ENCODE assay signal across 23 cellular contexts in genomic region chr3:81382470-81382869, GRCh38.
DNase-seq lines count a peak whose midpoint lies in the region; ATAC-seq, FAIRE-seq and TF ChIP-seq lines count a peak whose summit lies in the region.
"Had no signal": no experiment of that assay in that cellular context is flagged by ENCODE, and none has a peak within 500 bp of the region (broad histone marks: within the 10 kb centered on the region; RNA-seq: fewer than 3 reads in every experiment).

No MANE protein-coding gene starts in this region.

- no peaks in the 10 kb centered on the region for H3K79me2 ChIP-seq in HepG2 (ENCODE audit: insufficient read depth, low read length)

- H3K9me3 ChIP-seq in HepG2 (ENCODE audit: low read length) (no peaks in the 10 kb centered on the region), right lobe of liver (no peaks in the 10 kb centered on the region)
- H3K9me3 ChIP-seq: BE2C, BLaER1 had no signal

- H3K36me3 ChIP-seq in HepG2 (replicated peaks in 1 of 2; ENCODE audit: control insufficient read depth in 1 of 2, insufficient read depth in 2 of 2, low read length in 2 of 2) (no peaks in the 10 kb centered on the region), right lobe of liver (no peaks in the 10 kb centered on the region)
- H3K36me3 ChIP-seq: BE2C, BLaER1 had no signal

- POLR2A ChIA-PET in HepG2 (lab: Yijun Ruan, JAX): no interaction called here

- in situ Hi-C loops in HepG2 (cut with HindIII; ENCODE audit: extremely low pct_ligation_motif_present, low pct_unique_long_range_greater_than_20kb): no loop called here

- FAIRE-seq in islet of Langerhans (lab: Jason Lieb, UNC): peak; percentile 51
- FAIRE-seq in HepG2 (lab: Jason Lieb, UNC): no peak
- FAIRE-seq: A204.1, G401.6, GM12878, GM12892, GM18507 had no signal

- H3K4me1 ChIP-seq in HepG2 (ENCODE audit: insufficient read depth, low read length): no peaks in the 10 kb centered on the region
- H3K4me1 ChIP-seq in right lobe of liver: no peaks in the 10 kb centered on the region
- H3K4me1 ChIP-seq: BE2C, BLaER1 had no signal

- TF ChIP-seq RAD21 in HepG2 (CRISPR knock-in tag; IDR thresholded peaks at IDR 0.05): no peak

- TF ChIP-seq EP300 in HepG2 (IDR thresholded peaks at IDR 0.05; ENCODE audit: low read depth in 2 of 2, low read length in 2 of 2) (no peak), HepG2 (CRISPR knock-in tag; IDR thresholded peaks at IDR 0.05; ENCODE audit: borderline replicate concordance) (no peak)

- H3K27me3 ChIP-seq in HepG2 (ENCODE audit: control insufficient read depth in 1 of 2, insufficient read depth in 2 of 2, low read length in 2 of 2) (no peaks in the 10 kb centered on the region), right lobe of liver (no peaks in the 10 kb centered on the region)
- H3K27me3 ChIP-seq: BE2C, BLaER1 had no signal

- TF ChIP-seq POLR2A in HepG2 (IDR thresholded peaks at IDR 0.05; ENCODE audit: insufficient read depth in 1 of 2, low read depth in 2 of 2, low read length in 2 of 2) (no peak), right lobe of liver (IDR thresholded peaks at IDR 0.05) (no peak)

- BruUV-seq in HepG2 (replicated peaks; lab: Mats Ljungman, UMichigan): no TSS peak

- no peak for DNase-seq in HepG2 (ENCODE audit: low spot score)
- DNase-seq in right lobe of liver: no peak
- no peak for DNase-seq in DMS153 treated with DMSO at 0.1 percent for 48 hours (lab: John Stamatoyannopoulos, UW; ENCODE audit: unreplicated experiment)
- no peak for DNase-seq in activated gamma-delta T cell (lab: John Stamatoyannopoulos, UW)
- DNase-seq: 8988T; ACHN; BE2C; C1 segment of cervical spinal cord; CD4-positive, alpha-beta memory T cell; CD4-positive, CD25-positive, alpha-beta regulatory T cell; CD8-positive, alpha-beta memory T cell; COR-L47; DMS 273 treated with DMSO at 0.1 percent for 48 hours; DMS153; DMS79 treated with DMSO at 0.1 percent for 48 hours had no signal

- intact Hi-C loops in HepG2 (cut with micrococcal nuclease; ENCODE audit: unreplicated experiment): no loop called here
- intact Hi-C loops in right lobe of liver (cut with DNase I): no loop called here

- no peak overlapping the region for H3K27ac ChIP-seq in HepG2 (ENCODE audit: extremely low read length, insufficient read depth, low read length)
- no peak overlapping the region for H3K27ac ChIP-seq in right lobe of liver
- H3K27ac ChIP-seq: BLaER1 had no signal

- TF ChIP-seq CTCF in HepG2 (CRISPR knock-in tag; IDR thresholded peaks at IDR 0.05) (no peak), right lobe of liver (IDR thresholded peaks at IDR 0.05) (no peak)

- WGBS in HepG2 (ENCODE audit: low lambda C conversion rate): 0% methylated on average over 1 of the region's 1 CpG
- 28% methylated on average over 1 of the region's 1 CpG for WGBS in right lobe of liver (ENCODE audit: insufficient coverage, low coverage, low lambda C conversion rate, missing lambda C conversion rate)

- no peak overlapping the region for H2AFZ ChIP-seq in HepG2 (ENCODE audit: low read length)

- H3K9ac ChIP-seq in HepG2 (ENCODE audit: insufficient read depth, low read depth, low read length): no peak overlapping the region
- H3K9ac ChIP-seq: BLaER1 had no signal

- H3K4me3 ChIP-seq in HepG2 (replicated peaks in 1 of 3; ENCODE audit: insufficient read depth in 1 of 3, low read depth in 2 of 3, low read length in 3 of 3) (no peak overlapping the region), right lobe of liver (no peak overlapping the region)
- H3K4me3 ChIP-seq: BLaER1, GM12878 had no signal

- CTCF ChIA-PET in HepG2 (lab: Yijun Ruan, JAX; ENCODE audit: low intra/inter-chr PET ratio, low total read pairs): no interaction called here

- no peaks in the 10 kb centered on the region for H4K20me1 ChIP-seq in HepG2 (ENCODE audit: insufficient read depth, low read length)
- H4K20me1 ChIP-seq: BLaER1 had no signal

- ATAC-seq in HepG2 (peak; percentile 34; the same call in 1 of the 3 replicates), right lobe of liver (peak; percentile 55 to 80 (median 75)), HG03108 (IDR thresholded peaks at IDR 0.05; ENCODE audit: unreplicated experiment) (no peak)
- ATAC-seq: GM12878 had no signal

- H3K4me2 ChIP-seq in HepG2 (ENCODE audit: low read depth, low read length): no peak overlapping the region
- H3K4me2 ChIP-seq: BLaER1 had no signal

TF ChIP-seq in HepG2, 621 proteins besides CTCF, POLR2A, EP300 and RAD21:
- no peak for TF ChIP-seq U2AF2 (IDR thresholded peaks at IDR 0.05; ENCODE audit: low read depth, low read length)
- peak; percentile 17; the same call in 1 of the 2 replicates for TF ChIP-seq FOXA3 (CRISPR knock-in tag; IDR thresholded peaks at IDR 0.05)
- TF ChIP-seq SPEN (CRISPR knock-in tag; IDR thresholded peaks at IDR 0.05; ENCODE audit: low read depth): no peak
- TF ChIP-seq HNF4A (CRISPR knock-in tag; IDR thresholded peaks at IDR 0.05): peak; percentile 47
- TF ChIP-seq ONECUT2 (CRISPR knock-in tag; IDR thresholded peaks at IDR 0.05): peak; percentile 66; the same call in 1 of the 2 replicates
- no peak for TF ChIP-seq ZNF441 (CRISPR knock-in tag; IDR thresholded peaks at IDR 0.05; ENCODE audit: borderline replicate concordance)
- 0 out of 2 replicates have a peak, but pooled peaks have one; percentile 23 for TF ChIP-seq KAT2B (IDR thresholded peaks at IDR 0.05; ENCODE audit: borderline replicate concordance, low read depth, low read length)
- peak; percentile 31; the same call in 1 of the 2 replicates for TF ChIP-seq GATAD2A (CRISPR knock-in tag; IDR thresholded peaks at IDR 0.05)
- peak; percentile 23; the same call in 1 of the 2 replicates for TF ChIP-seq AHDC1 (CRISPR knock-in tag; IDR thresholded peaks at IDR 0.05; ENCODE audit: borderline replicate concordance)
